Comparison of ENCODE assay signal across 1 cellular context in genomic region chr10:132322621-132323048, GRCh38.
TF ChIP-seq lines count a peak whose summit lies in the region.

No MANE protein-coding gene starts in this region.

TF ChIP-seq in GM12878, 131 proteins besides CTCF, POLR2A, EP300 and RAD21:
- TF ChIP-seq JUND (IDR thresholded peaks at IDR 0.05; ENCODE audit: low read depth, low read length) (no peak), BCL3 (IDR thresholded peaks at IDR 0.05; ENCODE audit: borderline replicate concordance, insufficient read depth, low read depth, low read length, poor library complexity, severe bottlenecking) (no peak), BRCA1 (IDR thresholded peaks at IDR 0.05; ENCODE audit: low read depth, low read length) (no peak), ZNF592 (IDR thresholded peaks at IDR 0.05) (no peak), SP1 (IDR thresholded peaks at IDR 0.05; ENCODE audit: low read depth, low read length) (no peak), MTA3 (IDR thresholded peaks at IDR 0.05; ENCODE audit: borderline replicate concordance, low read length) (no peak), USF2 (IDR thresholded peaks at IDR 0.05; ENCODE audit: borderline replicate concordance, low read depth, low read length) (no peak), PML (IDR thresholded peaks at IDR 0.05; ENCODE audit: low read length) (no peak), SUPT20H (IDR thresholded peaks at IDR 0.05; ENCODE audit: borderline replicate concordance, control insufficient read depth, low read depth, low read length) (no peak), ATF7 (IDR thresholded peaks at IDR 0.05; ENCODE audit: low read depth) (no peak), CHD1 (IDR thresholded peaks at IDR 0.05; ENCODE audit: low read depth, low read length) (no peak), POU2F2 (IDR thresholded peaks at IDR 0.05; ENCODE audit: borderline replicate concordance, low read depth, low read length) (no peak)
